1 cellular context compared by ENCODE assay signal in genomic region chr12:96493101-96493500, GRCh38.
TF ChIP-seq lines count a peak whose summit lies in the region.

No MANE protein-coding gene starts in this region.

TF ChIP-seq in endothelial cell of umbilical vein, 7 proteins besides CTCF, POLR2A, EP300 and RAD21:
- TF ChIP-seq GATA2 (IDR thresholded peaks at IDR 0.05; ENCODE audit: insufficient read depth, insufficient read length, low read depth, low read length): no peak
- peak; percentile 22 for TF ChIP-seq JUN (IDR thresholded peaks at IDR 0.05; ENCODE audit: borderline replicate concordance, insufficient read depth, insufficient read length, low read depth)
- peak; percentile 73 for TF ChIP-seq FOS (IDR thresholded peaks at IDR 0.05; ENCODE audit: borderline replicate concordance, insufficient read depth, low read length)
